19 cellular contexts compared by ENCODE assay signal in the genomic region with DNA sequence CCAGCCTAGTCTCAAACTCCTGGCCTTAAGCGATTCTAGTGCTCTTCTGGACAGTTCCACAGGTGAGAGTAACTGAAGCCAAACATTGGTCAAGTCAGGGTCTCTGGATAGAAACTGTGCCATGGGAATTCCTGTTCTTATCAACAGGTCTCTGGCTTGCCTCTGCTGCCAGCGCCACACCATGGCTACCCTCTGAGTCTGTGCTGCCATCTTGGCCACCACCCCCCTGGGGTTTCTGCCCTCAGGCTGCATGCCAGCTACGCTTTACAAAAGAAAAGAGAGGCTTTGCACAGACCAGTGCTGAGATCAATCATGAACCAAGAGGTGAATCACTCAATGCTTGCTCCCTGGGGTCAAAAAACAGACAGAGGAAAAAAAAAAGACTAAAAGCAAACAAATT. TPM values are rescaled to one million over a fixed set of nuclear protein-coding genes. Genes with fewer than 3 reads are reported as not detected.
DNase-seq lines count a peak whose midpoint lies in the region; ATAC-seq and TF ChIP-seq lines count a peak whose summit lies in the region.
"Had no signal": no experiment of that assay in that cellular context is flagged by ENCODE, and none has a peak within 500 bp of the region (broad histone marks: within the 10 kb centered on the region; RNA-seq: fewer than 3 reads in every experiment).

No MANE protein-coding gene starts in this region.

- CTCF ChIA-PET in HEK293 (lab: Yijun Ruan, JAX): no interaction called here

- no peaks in the 10 kb centered on the region for H3K27me3 ChIP-seq in RWPE2 (ENCODE audit: insufficient read depth, poor library complexity, severe bottlenecking)
- H3K27me3 ChIP-seq in heart left ventricle: no peaks in the 10 kb centered on the region
- H3K27me3 ChIP-seq: SJCRH30 had no signal

- TF ChIP-seq POLR2A in heart left ventricle (IDR thresholded peaks at IDR 0.05): no peak

- H3K27ac ChIP-seq in HEK293 (ENCODE audit: extremely low read depth, low read depth, low read length): no peak overlapping the region
- no peak overlapping the region for H3K27ac ChIP-seq in RWPE2 (ENCODE audit: poor library complexity, severe bottlenecking)
- no peak overlapping the region for H3K27ac ChIP-seq in heart left ventricle
- H3K27ac ChIP-seq: SJCRH30 had no signal

- no peak for TF ChIP-seq CTCF in HEK293 (tag by site-specific recombination; IDR thresholded peaks at IDR 0.05)
- TF ChIP-seq CTCF in RWPE2 (IDR thresholded peaks at IDR 0.05; ENCODE audit: poor library complexity, severe bottlenecking): no peak
- no peak for TF ChIP-seq CTCF in heart left ventricle (IDR thresholded peaks at IDR 0.05)

- H3K4me3 ChIP-seq in HEK293 (ENCODE audit: low read depth, low read length) (no peak overlapping the region), RWPE2 (ENCODE audit: severe bottlenecking) (no peak overlapping the region), heart left ventricle (no peak overlapping the region)
- H3K4me3 ChIP-seq: SJCRH30 had no signal

- H3K4me1 ChIP-seq in HEK293 (ENCODE audit: control insufficient read depth, insufficient read depth, low read length) (no peaks in the 10 kb centered on the region), RWPE2 (ENCODE audit: insufficient read depth, poor library complexity, severe bottlenecking) (no peaks in the 10 kb centered on the region), heart left ventricle (no peaks in the 10 kb centered on the region)

- POLR2A ChIA-PET in HEK293 (lab: Yijun Ruan, JAX): interaction anchor here (0.7 kb wide), 1 partner anchor 11 kb away, joined by 3 read pairs; no protein-coding TSS in a partner anchor

- 77 to 87% (median 85%) methylated on average over 3 of the region's 3 CpGs for WGBS in heart left ventricle, 4 donors

- no peaks in the 10 kb centered on the region for H3K9me3 ChIP-seq in HEK293 (ENCODE audit: control insufficient read depth, insufficient read depth, low read depth, low read length)
- no peaks in the 10 kb centered on the region for H3K9me3 ChIP-seq in RWPE2 (ENCODE audit: severe bottlenecking)
- H3K9me3 ChIP-seq in heart left ventricle: no peaks in the 10 kb centered on the region
- H3K9me3 ChIP-seq: SJCRH30 had no signal

- no peak for ATAC-seq in RWPE2 (ENCODE audit: low read depth)
- ATAC-seq in heart left ventricle: no peak
- no peak for ATAC-seq in HG03342 (IDR thresholded peaks at IDR 0.05; ENCODE audit: unreplicated experiment)
- ATAC-seq: HepG2, Right ventricle myocardium inferior had no signal

- DNase-seq in ELF-1 (ENCODE audit: low read depth, low spot score): peak; percentile 73
- DNase-seq in RWPE2 (ENCODE audit: low spot score): peak; percentile 15
- DNase-seq in posterior vena cava (ENCODE audit: low spot score): peak; percentile 62
- no peak for DNase-seq in heart left ventricle
- no peak for DNase-seq in cortex of kidney (lab: John Stamatoyannopoulos, UW)
- DNase-seq in T-helper 9 cell: no peak
- DNase-seq: DMS53, GOT3, Karpas-422, MV-4-11, NCI-H1105 treated with DMSO at 0.1 percent for 48 hours, NCI-H1694, NCI-H2029 treated with DMSO at 0.1 percent for 48 hours, NCI-H510A, SJCRH30 had no signal

- intact Hi-C loops in posterior vena cava (cut with DNase I) (no loop called here), heart left ventricle (cut with DNase I) (no loop called here)

- H3K36me3 ChIP-seq in HEK293 (ENCODE audit: control insufficient read depth in 2 of 2, insufficient read depth in 1 of 2, low read length in 2 of 2) (no peaks in the 10 kb centered on the region), RWPE2 (ENCODE audit: low read depth) (no peaks in the 10 kb centered on the region), heart left ventricle (no peaks in the 10 kb centered on the region)
- H3K36me3 ChIP-seq: SJCRH30 had no signal

TF ChIP-seq in HEK293, 187 proteins besides CTCF, POLR2A, EP300 and RAD21:
- TF ChIP-seq ZNF174 (tag by site-specific recombination; IDR thresholded peaks at IDR 0.05): no peak
- TF ChIP-seq ZNF138 (tag by site-specific recombination; IDR thresholded peaks at IDR 0.05; ENCODE audit: borderline replicate concordance): no peak
- TF ChIP-seq SCRT2 (tag by site-specific recombination; IDR thresholded peaks at IDR 0.05): peak; percentile 33; the same call in 1 of the 2 replicates
- peak; percentile 58; the same call in 1 of the 2 replicates for TF ChIP-seq SCRT1 (tag by site-specific recombination; IDR thresholded peaks at IDR 0.05; ENCODE audit: borderline replicate concordance)
- TF ChIP-seq ZNF423 (tag by site-specific recombination; IDR thresholded peaks at IDR 0.05): no peak

RNA-seq across cellular contexts. Expression of a gene that starts 24.4 kb away (rescaled TPM):
- 10 to 100 TPM; 48.4 to 56.8 TPM for total RNA-seq in posterior vena cava
- 10 to 100 TPM; 20.0 to 77.6 (median 45.9) TPM for total RNA-seq in heart left ventricle
- 10 to 100 TPM; 17.1 TPM for polyA plus RNA-seq in heart left ventricle

Comparison
In these comparisons a context has a peak if more than half of its experiments do, and no peak if none do; other contexts are left out.
1. DNase-seq: peak in ELF-1 (single experiment), RWPE2 (single experiment) and posterior vena cava (single experiment); none in heart left ventricle (0 of 5), cortex of kidney (single experiment) and T-helper 9 cell (single experiment).